Comparison of ENCODE assay signal across 8 cellular contexts in the genomic region with DNA sequence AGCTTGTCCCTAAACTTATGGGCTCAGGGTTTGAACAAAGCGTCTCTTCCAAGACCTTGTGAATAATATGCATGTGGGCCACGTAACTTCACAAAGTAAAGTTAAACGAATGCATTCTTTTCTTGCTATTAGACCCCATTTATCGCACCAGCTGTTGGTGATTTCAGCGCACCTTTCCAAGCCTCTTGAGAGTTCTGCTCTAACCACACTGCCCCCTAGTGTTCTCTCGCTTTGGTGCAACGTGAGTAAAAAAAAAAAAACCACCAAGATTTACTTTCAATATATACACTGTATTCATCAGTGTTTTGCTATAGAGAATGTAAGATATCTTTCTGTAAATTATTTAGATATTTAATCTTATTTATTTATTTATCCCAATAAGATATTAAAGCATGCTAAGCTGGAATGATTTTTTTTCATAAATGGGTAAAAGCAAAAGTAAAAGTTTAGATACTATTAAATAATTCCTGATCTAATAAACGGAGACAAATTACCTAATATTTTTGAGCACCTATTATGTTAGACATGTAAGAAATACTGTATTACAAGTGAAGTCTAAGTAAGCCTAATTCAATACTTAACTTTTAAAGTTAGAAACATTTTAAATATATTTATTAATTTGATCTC.
DNase-seq lines count a peak whose midpoint lies in the region; ATAC-seq and TF ChIP-seq lines count a peak whose summit lies in the region.

No MANE protein-coding gene starts in this region.

- WGBS in lower leg skin, 2 donors: 18 to 19% methylated on average over 8 of the region's 8 CpGs

- DNase-seq in GDM1 (lab: John Stamatoyannopoulos, UW): peak; percentile 47
- DNase-seq in NCI-H2107 treated with DMSO at 0.1 percent for 48 hours (lab: John Stamatoyannopoulos, UW; ENCODE audit: unreplicated experiment): peak; percentile 58
- DNase-seq in coronary artery (ENCODE audit: low spot score): no peak
- peak; percentile 69 to 86 for DNase-seq in lung microvascular endothelial cell (ENCODE audit: low read depth in 2 of 2)
- peak; percentile 67 for DNase-seq in stimulated activated CD8-positive, alpha-beta memory T cell treated with anti-CD3 and anti-CD28 coated beads, Interleukin-4, amount 100 ng/mL, for 48 hours
- no peak for DNase-seq in lower leg skin (ENCODE audit: low spot score in 2 of 2)

- H3K27ac ChIP-seq in coronary artery: no peak overlapping the region

- intact Hi-C loops in lower leg skin (cut with DNase I; ENCODE audit: low total_unique reads): no loop called here

- no peak for TF ChIP-seq POLR2A in lower leg skin (IDR thresholded peaks at IDR 0.05)

- TF ChIP-seq CTCF in WI38 (IDR thresholded peaks at IDR 0.05; ENCODE audit: low read depth, low read length) (peak; percentile 73), coronary artery (IDR thresholded peaks at IDR 0.05) (peak; percentile 63), lower leg skin (IDR thresholded peaks at IDR 0.05) (no peak)

- H3K4me3 ChIP-seq in WI38 (ENCODE audit: low read depth, low read length) (no peak overlapping the region), coronary artery (peak overlapping the region; percentile 15), lower leg skin (ENCODE audit: low read depth, poor library complexity, severe bottlenecking) (no peak overlapping the region)

- peak; percentile 65 for ATAC-seq in HG02610 (IDR thresholded peaks at IDR 0.05; ENCODE audit: unreplicated experiment)

Comparison
In these comparisons a context has a peak if more than half of its experiments do, and no peak if none do; other contexts are left out.
1. DNase-seq: peak in GDM1 (single experiment), NCI-H2107 treated with DMSO at 0.1 percent for 48 hours (single experiment), lung microvascular endothelial cell (2 of 2) and stimulated activated CD8-positive, alpha-beta memory T cell treated with anti-CD3 and anti-CD28 coated beads, Interleukin-4, amount 100 ng/mL, for 48 hours (single experiment); none in coronary artery (single experiment) and lower leg skin (0 of 2).
2. CTCF ChIP-seq: peak in WI38 (single experiment) and coronary artery (single experiment); none in lower leg skin (0 of 3).